ENCODE assay signal across 8 cellular contexts in genomic region chr19:47608908-47609879, GRCh38. TPM values are rescaled to one million over a fixed set of nuclear protein-coding genes. Genes with fewer than 3 reads are reported as not detected.
DNase-seq lines count a peak whose midpoint lies in the region; ATAC-seq, FAIRE-seq and TF ChIP-seq lines count a peak whose summit lies in the region.

BICRA (plus strand) TSS chr19:47609134; CDS start chr19:47673575, 64,441 bp downstream.

- H3K9me3 Mint-ChIP-seq in astrocyte (ENCODE audit: unreplicated experiment): no peaks in the 10 kb centered on the region

- FAIRE-seq in astrocyte (lab: Jason Lieb, UNC): no peak

- intact Hi-C loops in vagina (cut with DNase I): loop anchor here (10.0 kb wide), 1 partner anchor 94 kb away; the partner anchor contains the start of gene NAPA

- peak within 1 kb of the TSS; percentile 77 for H2AFZ ChIP-seq in astrocyte (ENCODE audit: low read depth, low read length)

- in situ Hi-C loops in GM13977 (cut with MboI; ENCODE audit: low pct_unique_long_range_greater_than_20kb, low sequenced_read_pairs, unreplicated experiment): no loop called here

- peak in 1 of 2 donors; percentile 57 for TF ChIP-seq POLR2A in vagina (IDR thresholded peaks at IDR 0.05)

- no peaks in the 10 kb centered on the region for H3K36me3 ChIP-seq in astrocyte (ENCODE audit: insufficient read depth, low read length)
- no peaks in the 10 kb centered on the region for H3K36me3 ChIP-seq in rectal smooth muscle tissue (ENCODE audit: control insufficient read depth, insufficient read depth, low read length)
- H3K36me3 ChIP-seq in vagina: no peaks in the 10 kb centered on the region

- H3K9me3 ChIP-seq in astrocyte (ENCODE audit: insufficient read depth, low read depth, low read length) (no peaks in the 10 kb centered on the region), vagina (no peaks in the 10 kb centered on the region)

- peaks cover 58% of the 10 kb centered on the region for H3K79me2 ChIP-seq in astrocyte (ENCODE audit: insufficient read depth, low read length)

- H3K27me3 ChIP-seq in astrocyte (ENCODE audit: insufficient read depth, low read length) (no peaks in the 10 kb centered on the region), rectal smooth muscle tissue (ENCODE audit: control insufficient read depth, insufficient read depth, low read length) (no peaks in the 10 kb centered on the region), vagina (no peaks in the 10 kb centered on the region)

- H3K4me3 ChIP-seq in astrocyte (ENCODE audit: insufficient read depth, low read depth, low read length) (peak within 1 kb of the TSS; percentile 88), rectal smooth muscle tissue (ENCODE audit: low read length) (peak within 1 kb of the TSS; percentile 97), vagina (peak within 1 kb of the TSS; percentile 71 to 99)

- peaks cover 27% of the 10 kb centered on the region for H3K4me1 Mint-ChIP-seq in astrocyte (ENCODE audit: low read depth, unreplicated experiment)

- H3K4me2 ChIP-seq in astrocyte (ENCODE audit: low read length): peak within 1 kb of the TSS; percentile 93

- TF ChIP-seq CTCF in GM13977 (IDR thresholded peaks at IDR 0.05; ENCODE audit: extremely low read depth, insufficient read depth, missing control alignments) (no peak), astrocyte (IDR thresholded peaks at IDR 0.05; ENCODE audit: insufficient read depth, low read depth, low read length) (no peak), vagina (IDR thresholded peaks at IDR 0.05) (no peak)

- H3K36me3 Mint-ChIP-seq in astrocyte (ENCODE audit: low read depth, unreplicated experiment): no peaks in the 10 kb centered on the region

- peak within 1 kb of the TSS; percentile 94 for H3K4me3 Mint-ChIP-seq in astrocyte (ENCODE audit: unreplicated experiment)

- H3K27ac ChIP-seq in astrocyte (ENCODE audit: low read depth, low read length) (peak within 1 kb of the TSS; percentile 88), rectal smooth muscle tissue (ENCODE audit: low read depth, low read length) (peak within 1 kb of the TSS; percentile 100), vagina (peak within 1 kb of the TSS; percentile 97)

- peak; percentile 55 for ATAC-seq in HG02678 (IDR thresholded peaks at IDR 0.05; ENCODE audit: unreplicated experiment)

- H3K9ac ChIP-seq in astrocyte (ENCODE audit: low read length) (peak within 1 kb of the TSS; percentile 98), rectal smooth muscle tissue (ENCODE audit: low read length) (peak within 1 kb of the TSS; percentile 98)

- peaks cover 24% of the 10 kb centered on the region for H3K4me1 ChIP-seq in astrocyte (ENCODE audit: insufficient read depth, low read length)
- peaks cover 17% of the 10 kb centered on the region for H3K4me1 ChIP-seq in rectal smooth muscle tissue (ENCODE audit: control insufficient read depth, insufficient read depth, low read length)
- H3K4me1 ChIP-seq in vagina: peaks cover 56% of the 10 kb centered on the region

- H3K27ac Mint-ChIP-seq in astrocyte (ENCODE audit: unreplicated experiment): peak within 1 kb of the TSS; percentile 96

- peak; percentile 92 for DNase-seq in GM13977 (ENCODE audit: low spot score)
- DNase-seq in NCI-H1417 treated with DMSO at 0.1 percent for 48 hours (lab: John Stamatoyannopoulos, UW): peak; percentile 28
- DNase-seq in T1000 (lab: John Stamatoyannopoulos, UW): peak; percentile 66
- DNase-seq in astrocyte (ENCODE audit: low read depth): peak; percentile 38
- DNase-seq in hepatic stellate cell (ENCODE audit: low spot score): peak; percentile 90
- DNase-seq in vagina (ENCODE audit: extremely low spot score in 2 of 2): no peak

- H3K27me3 Mint-ChIP-seq in astrocyte (ENCODE audit: low read depth, unreplicated experiment): no peaks in the 10 kb centered on the region

- H4K20me1 ChIP-seq in astrocyte (ENCODE audit: insufficient read depth, low read length): peaks cover 41% of the 10 kb centered on the region

RNA-seq across cellular contexts. Expression of gene BICRA, which starts in this region (rescaled TPM):
- total RNA-seq in astrocyte: 16.5 and 20.7 TPM in 2 replicates
- total RNA-seq in vagina: 5.2 TPM

Comparison
In these comparisons a context has a peak if more than half of its experiments do, and no peak if none do; other contexts are left out.
1. DNase-seq: peak in GM13977 (single experiment), NCI-H1417 treated with DMSO at 0.1 percent for 48 hours (single experiment), T1000 (single experiment), astrocyte (single experiment) and hepatic stellate cell (single experiment); none in vagina (0 of 2).
2. Peak in every context shown above with its lines, with median percentiles within 50 percentile points of each other: H3K27ac ChIP-seq and H3K4me3 ChIP-seq.